8 cellular contexts compared by ENCODE assay signal in the genomic region with DNA sequence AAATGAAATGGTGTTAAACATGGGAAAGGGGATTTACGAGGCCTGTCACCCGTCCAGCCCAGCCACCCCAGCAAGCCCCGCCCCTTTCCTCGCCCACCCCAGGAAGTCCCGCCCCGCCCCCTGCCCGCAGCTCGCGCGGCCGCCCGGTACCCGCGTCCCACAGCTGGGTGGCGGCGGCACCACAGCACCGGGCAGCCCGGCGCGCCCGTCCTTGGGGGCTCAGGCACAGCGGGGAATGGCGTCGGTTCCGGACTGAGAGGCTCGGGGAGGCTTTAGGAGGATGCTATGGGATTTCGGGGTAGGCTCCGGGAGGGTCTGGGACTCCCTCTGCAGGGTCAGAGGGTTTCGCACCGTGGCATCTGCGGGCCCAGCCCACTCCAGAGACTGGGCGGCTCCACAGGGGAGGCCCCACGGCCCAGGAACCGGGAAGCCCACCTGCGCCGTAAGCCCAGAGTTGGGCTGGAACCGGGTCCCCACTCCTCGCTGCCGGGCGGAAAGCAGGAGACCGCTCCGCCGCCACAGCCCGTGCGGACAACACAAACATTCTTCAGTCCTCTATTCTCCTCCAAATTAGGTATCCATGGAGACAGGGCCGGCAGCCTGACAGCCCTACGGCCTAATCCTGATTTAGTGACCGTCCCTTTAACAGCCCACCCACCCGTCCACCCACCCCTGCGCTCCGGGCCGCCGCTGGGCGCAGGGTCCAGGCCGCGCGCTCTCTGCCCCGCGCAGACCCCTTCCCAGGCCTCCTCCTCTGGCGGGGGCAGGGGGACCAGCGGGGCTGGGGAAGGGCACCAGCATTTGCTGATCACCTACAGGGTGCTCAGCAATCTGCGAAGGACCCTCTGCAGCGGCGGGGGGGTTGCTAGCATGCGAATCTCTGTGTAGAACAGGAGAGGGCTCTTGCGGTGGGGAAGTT. TPM values are rescaled to one million over a fixed set of nuclear protein-coding genes. Genes with fewer than 3 reads are reported as not detected.
DNase-seq lines count a peak whose midpoint lies in the region; ATAC-seq, FAIRE-seq and TF ChIP-seq lines count a peak whose summit lies in the region.

No MANE protein-coding gene starts in this region.

- peaks cover 21% of the 10 kb centered on the region for H3K36me3 ChIP-seq in NT2/D1 (ENCODE audit: insufficient read depth, insufficient read length, low read length)
- H3K36me3 ChIP-seq in astrocyte (ENCODE audit: insufficient read depth, low read length): no peaks in the 10 kb centered on the region
- H3K36me3 ChIP-seq in keratinocyte (ENCODE audit: control insufficient read depth in 2 of 2, extremely low read depth in 1 of 2, insufficient read depth in 2 of 2, low read length in 2 of 2): no peaks in the 10 kb centered on the region

- H3K4me1 ChIP-seq in NT2/D1 (ENCODE audit: insufficient read depth, insufficient read length): peaks cover 42% of the 10 kb centered on the region
- peaks cover 4% of the 10 kb centered on the region for H3K4me1 ChIP-seq in astrocyte (ENCODE audit: insufficient read depth, low read length)
- H3K4me1 ChIP-seq in keratinocyte (ENCODE audit: control insufficient read depth, extremely low read depth, insufficient read depth, low read length): no peaks in the 10 kb centered on the region

- no peak overlapping the region for H3K27ac ChIP-seq in astrocyte (ENCODE audit: low read depth, low read length)
- no peak overlapping the region for H3K27ac ChIP-seq in keratinocyte (ENCODE audit: control insufficient read depth, insufficient read depth, low read length)

- H3K36me3 Mint-ChIP-seq in astrocyte (ENCODE audit: low read depth, unreplicated experiment): no peaks in the 10 kb centered on the region

- H3K79me2 ChIP-seq in astrocyte (ENCODE audit: insufficient read depth, low read length) (no peaks in the 10 kb centered on the region), keratinocyte (ENCODE audit: control insufficient read depth, insufficient read depth, low read length) (no peaks in the 10 kb centered on the region)

- H3K9me3 ChIP-seq in NT2/D1 (ENCODE audit: insufficient read depth, low read length): no peaks in the 10 kb centered on the region
- H3K9me3 ChIP-seq in astrocyte (ENCODE audit: insufficient read depth, low read depth, low read length): no peaks in the 10 kb centered on the region
- no peaks in the 10 kb centered on the region for H3K9me3 ChIP-seq in keratinocyte (ENCODE audit: control insufficient read depth, low read depth, low read length)

- H3K27me3 ChIP-seq in NT2/D1 (ENCODE audit: insufficient read depth, insufficient read length): no peaks in the 10 kb centered on the region
- H3K27me3 ChIP-seq in astrocyte (ENCODE audit: insufficient read depth, low read length): peaks cover 26% of the 10 kb centered on the region
- peaks cover 70% of the 10 kb centered on the region for H3K27me3 ChIP-seq in keratinocyte (ENCODE audit: control insufficient read depth, extremely low read depth, insufficient read depth, low read length)

- no peaks in the 10 kb centered on the region for H3K9me1 ChIP-seq in keratinocyte (ENCODE audit: control insufficient read depth, extremely low read depth, insufficient read depth, low read length)

- H2AFZ ChIP-seq in astrocyte (ENCODE audit: low read depth, low read length) (peak overlapping the region; percentile 84), keratinocyte (ENCODE audit: control insufficient read depth, low read length) (no peak overlapping the region)

- peak overlapping the region; percentile 91 for H3K4me2 ChIP-seq in astrocyte (ENCODE audit: low read length)
- H3K4me2 ChIP-seq in keratinocyte (ENCODE audit: control insufficient read depth, extremely low read depth, insufficient read depth, low read depth, low read length): peak overlapping the region; percentile 12

- no peak overlapping the region for H3K27ac Mint-ChIP-seq in astrocyte (ENCODE audit: unreplicated experiment)

- TF ChIP-seq CTCF in astrocyte (IDR thresholded peaks at IDR 0.05; ENCODE audit: insufficient read depth, low read depth, low read length): no peak
- no peak for TF ChIP-seq CTCF in keratinocyte (optimal IDR thresholded peaks at IDR 0.05 in 1 of 3, IDR thresholded peaks at IDR 0.05 in 1 of 3, conservative IDR thresholded peaks at IDR 0.05 in 1 of 3; ENCODE audit: extremely low read depth in 1 of 3, insufficient read depth in 2 of 3, low read length in 3 of 3)

- peaks cover 3% of the 10 kb centered on the region for H3K4me1 Mint-ChIP-seq in astrocyte (ENCODE audit: low read depth, unreplicated experiment)

- no peaks in the 10 kb centered on the region for H3K9me3 Mint-ChIP-seq in astrocyte (ENCODE audit: unreplicated experiment)

- peak overlapping the region; percentile 89 for H3K9ac ChIP-seq in NT2/D1 (ENCODE audit: insufficient read length, low read depth)
- peak overlapping the region; percentile 55 for H3K9ac ChIP-seq in astrocyte (ENCODE audit: low read length)
- H3K9ac ChIP-seq in keratinocyte (ENCODE audit: control insufficient read depth, extremely low read depth, insufficient read depth, low read length): no peak overlapping the region

- H4K20me1 ChIP-seq in astrocyte (ENCODE audit: insufficient read depth, low read length): peaks cover 15% of the 10 kb centered on the region
- no peaks in the 10 kb centered on the region for H4K20me1 ChIP-seq in keratinocyte (ENCODE audit: control insufficient read depth, extremely low read depth, insufficient read depth, low read length)

- peak; percentile 45 for DNase-seq in CD1c-positive myeloid dendritic cell (ENCODE audit: extremely low spot score)
- DNase-seq in NT2/D1 (ENCODE audit: low read depth, low spot score): no peak
- no peak for DNase-seq in astrocyte (ENCODE audit: low read depth)
- no peak for DNase-seq in keratinocyte (ENCODE audit: low read depth, low spot score)
- peak; percentile 56 to 69 for DNase-seq in stimulated activated CD4-positive, alpha-beta T cell treated with anti-CD3 and anti-CD28 coated beads, Interleukin-2, amount 100 ng/mL, for 24 hours

- H3K4me3 Mint-ChIP-seq in astrocyte (ENCODE audit: unreplicated experiment): peak overlapping the region; percentile 84

- ATAC-seq in HG03045 (IDR thresholded peaks at IDR 0.05; ENCODE audit: unreplicated experiment) (no peak), HG03571 (IDR thresholded peaks at IDR 0.05; ENCODE audit: unreplicated experiment) (no peak), HG02610 (IDR thresholded peaks at IDR 0.05; ENCODE audit: unreplicated experiment) (no peak)

- FAIRE-seq in astrocyte (lab: Jason Lieb, UNC) (no peak), keratinocyte (lab: Jason Lieb, UNC) (no peak)

- H3K4me3 ChIP-seq in NT2/D1 (ENCODE audit: insufficient read length, low read depth) (peak overlapping the region; percentile 84), astrocyte (ENCODE audit: insufficient read depth, low read depth, low read length) (peak overlapping the region; percentile 59), keratinocyte (ENCODE audit: control insufficient read depth in 2 of 3, extremely low read depth in 1 of 3, insufficient read depth in 2 of 3, low read depth in 1 of 3, low read length in 3 of 3) (no peak overlapping the region)

- H3K27me3 Mint-ChIP-seq in astrocyte (ENCODE audit: low read depth, unreplicated experiment): peaks cover 14% of the 10 kb centered on the region

- dilution Hi-C loops in keratinocyte (cut with MboI; ENCODE audit: extremely low pct_ligation_motif_present, low sequenced_read_pairs): no loop called here

RNA-seq across cellular contexts. Expression of gene FIGNL2, which starts 1.3 kb away (rescaled TPM):
- 5.0 and 6.7 TPM in 2 replicates for total RNA-seq in astrocyte
- not detected in 3 replicates for polyA plus RNA-seq in keratinocyte
- not detected for polyA plus RNA-seq in keratinocyte (2011; ENCODE audit: low read depth)
- not detected in 2 replicates for polyA plus RNA-seq in keratinocyte (2011; cell fraction: cytosol; rRNA removed)
- polyA plus RNA-seq in keratinocyte (2011; cell fraction: nucleus; rRNA removed): not detected in 2 replicates
- polyA plus RNA-seq in keratinocyte (2012; ENCODE audit: low replicate concordance): not detected in 2 replicates
- not detected in 3 replicates for polyA minus RNA-seq in keratinocyte
- not detected for polyA minus RNA-seq in keratinocyte (2011; cell fraction: cytosol; rRNA and poly(A)+ RNA removed)
- not detected in 2 replicates for polyA minus RNA-seq in keratinocyte (2011; cell fraction: nucleus; rRNA and poly(A)+ RNA removed)

RNA-seq across cellular contexts. Expression of gene ANKRD33, which starts 40.7 kb away (rescaled TPM):
- total RNA-seq in astrocyte: not detected in 2 replicates
- polyA plus RNA-seq in keratinocyte: not detected in 3 replicates
- not detected for polyA plus RNA-seq in keratinocyte (2011; ENCODE audit: low read depth)
- not detected in 2 replicates for polyA plus RNA-seq in keratinocyte (2011; cell fraction: cytosol; rRNA removed)
- polyA plus RNA-seq in keratinocyte (2011; cell fraction: nucleus; rRNA removed): not detected in 2 replicates
- polyA plus RNA-seq in keratinocyte (2012; ENCODE audit: low replicate concordance): 0.04 TPM in 1 of 2 replicates, not detected in the other
- polyA minus RNA-seq in keratinocyte: 0.13 TPM in 2 of 3 replicates, not detected in the other
- not detected for polyA minus RNA-seq in keratinocyte (2011; cell fraction: cytosol; rRNA and poly(A)+ RNA removed)
- polyA minus RNA-seq in keratinocyte (2011; cell fraction: nucleus; rRNA and poly(A)+ RNA removed): not detected in 2 replicates

Comparison
In these comparisons a context has a peak if more than half of its experiments do, and no peak if none do; other contexts are left out.
1. DNase-seq: peak in CD1c-positive myeloid dendritic cell (single experiment) and stimulated activated CD4-positive, alpha-beta T cell treated with anti-CD3 and anti-CD28 coated beads, Interleukin-2, amount 100 ng/mL, for 24 hours (2 of 2); none in NT2/D1 (single experiment), astrocyte (single experiment) and keratinocyte (single experiment).
2. H3K4me3 ChIP-seq: peak in NT2/D1 (single experiment) and astrocyte (single experiment); none in keratinocyte (0 of 3).